In genomic region chr13:24539500-24540165, GRCh38 we compare ENCODE assay signal across 20 cellular contexts.
"Had no signal": no experiment of that assay in that cellular context is flagged by ENCODE, and none has a peak within 500 bp of the region (broad histone marks: within the 10 kb centered on the region; RNA-seq: fewer than 3 reads in every experiment).

No MANE protein-coding gene starts in this region.

- H3K27ac Mint-ChIP-seq: activated CD4-positive, alpha-beta memory T cell treated with anti-CD3 and anti-CD28 coated beads, Interleukin-2, amount 10 ng/mL, durations not matched to agents 7 days and 5 days; activated CD4-positive, alpha-beta T cell treated with anti-CD3 and anti-CD28 coated beads for 36 hours; activated naive CD4-positive, alpha-beta T cell treated with anti-CD3 and anti-CD28 coated beads, Interleukin-2, amount 50 U/mL, for 24 hours had no signal

- H3K4me3 Mint-ChIP-seq: activated CD4-positive, alpha-beta memory T cell treated with anti-CD3 and anti-CD28 coated beads, Interleukin-2, amount 10 ng/mL, durations not matched to agents 7 days and 5 days; activated CD4-positive, alpha-beta T cell treated with anti-CD3 and anti-CD28 coated beads for 36 hours; activated naive CD4-positive, alpha-beta T cell treated with anti-CD3 and anti-CD28 coated beads, Interleukin-2, amount 50 U/mL, for 24 hours had no signal

- H3K27ac ChIP-seq: breast epithelium, VCaP had no signal

- H3K9me3 Mint-ChIP-seq: activated CD4-positive, alpha-beta memory T cell treated with anti-CD3 and anti-CD28 coated beads, Interleukin-2, amount 10 ng/mL, durations not matched to agents 7 days and 5 days had no signal

- H3K36me3 ChIP-seq: breast epithelium had no signal

- H3K9me3 ChIP-seq: breast epithelium had no signal

- ATAC-seq: activated CD4-positive, alpha-beta T cell treated with anti-CD3 and anti-CD28 coated beads for 36 hours had no signal

- DNase-seq: activated CD4-positive, alpha-beta memory T cell treated with anti-CD3 and anti-CD28 coated beads, Interleukin-2, amount 10 ng/mL, durations not matched to agents 7 days and 5 days; activated CD4-positive, alpha-beta T cell treated with anti-CD3 and anti-CD28 coated beads for 36 hours; activated CD4-positive, alpha-beta T cell treated with anti-CD3 and anti-CD28 coated beads, Interleukin-2, amount 50 U/mL, for 1 hour; activated CD8-positive, alpha-beta memory T cell treated with anti-CD3 and anti-CD28 coated beads, Interleukin-2, amount 50 U/mL, for 48 hours; activated T-cell treated with anti-CD3 and anti-CD28 coated beads, Interleukin-2, amount 50 U/mL, for 1 hour; aorta; central memory CD4-positive, alpha-beta T cell; KG1; MV-4-11; NCI-H146; NCI-H187 treated with DMSO at 0.1 percent for 48 hours; NCI-H2081 treated with DMSO at 0.1 percent for 48 hours; NCI-H446; NCI-H524; SIG-M5; T-helper 2 cell; T1000 had no signal

- H3K4me3 ChIP-seq: breast epithelium had no signal
